9 cellular contexts compared by ENCODE assay signal in genomic region chr19:48815870-48816501, GRCh38. TPM values are rescaled to one million over a fixed set of nuclear protein-coding genes. Genes with fewer than 3 reads are reported as not detected.
DNase-seq lines count a peak whose midpoint lies in the region; ATAC-seq, FAIRE-seq and TF ChIP-seq lines count a peak whose summit lies in the region.
"Had no signal": no experiment of that assay in that cellular context is flagged by ENCODE, and none has a peak within 500 bp of the region (broad histone marks: within the 10 kb centered on the region; RNA-seq: fewer than 3 reads in every experiment).

No MANE protein-coding gene starts in this region.

- in situ Hi-C loops in GM13976 (cut with MboI; ENCODE audit: low sequenced_read_pairs, unreplicated experiment) (no loop called here), HepG2 (cut with HindIII; ENCODE audit: extremely low pct_ligation_motif_present, low pct_unique_long_range_greater_than_20kb) (no loop called here), GM23248 (cut with MboI) (no loop called here)

- DNase-seq in CD4-positive, alpha-beta T cell: no peak
- DNase-seq in GM13976 (ENCODE audit: low spot score): peak; percentile 62
- DNase-seq in HepG2 (ENCODE audit: low spot score): peak; percentile 86
- DNase-seq in erythroblast (lab: John Stamatoyannopoulos, UW): no peak
- no peak for DNase-seq in stimulated activated CD4-positive, alpha-beta T cell treated with anti-CD3 and anti-CD28 coated beads, Interleukin-12 subunit alpha, Interleukin-12 subunit beta, amount 100 ng/mL, for 4 hours
- DNase-seq in GM23248: no peak

- peaks cover 3% of the 10 kb centered on the region; the same call in 1 of the 2 replicates for H4K20me1 ChIP-seq in HepG2 (ENCODE audit: insufficient read depth, low read length)
- no peaks in the 10 kb centered on the region for H4K20me1 ChIP-seq in GM23248 (ENCODE audit: insufficient read depth)

- peak overlapping the region; percentile 59 for H3K4me3 Mint-ChIP-seq in CD4-positive, alpha-beta T cell
- H3K4me3 Mint-ChIP-seq in T-helper 1 cell treated with Interleukin-12 subunit alpha and Interleukin-12 subunit beta and Interleukin-4 antibody, amounts not matched to agents 30 μg/mL and 1 μg/mL, for 36 hours: peak overlapping the region; percentile 46

- FAIRE-seq in HepG2 (lab: Jason Lieb, UNC): peak; percentile 79

- peaks cover 16% of the 10 kb centered on the region for H3K4me1 Mint-ChIP-seq in CD4-positive, alpha-beta T cell (ENCODE audit: low read depth)
- H3K4me1 Mint-ChIP-seq in T-helper 1 cell treated with Interleukin-12 subunit alpha and Interleukin-12 subunit beta and Interleukin-4 antibody, amounts not matched to agents 30 μg/mL and 1 μg/mL, for 36 hours (ENCODE audit: low read depth): peaks cover 18% of the 10 kb centered on the region

- peak overlapping the region; percentile 38 for H3K27ac Mint-ChIP-seq in CD4-positive, alpha-beta T cell
- H3K27ac Mint-ChIP-seq in T-helper 1 cell treated with Interleukin-12 subunit alpha and Interleukin-12 subunit beta and Interleukin-4 antibody, amounts not matched to agents 30 μg/mL and 1 μg/mL, for 36 hours: peak overlapping the region; percentile 75

- TF ChIP-seq RAD21 in HepG2 (CRISPR knock-in tag; IDR thresholded peaks at IDR 0.05): no peak

- POLR2A ChIA-PET in CD4-positive, alpha-beta T cell (lab: Charles Lee): interaction anchor here (0.6 kb wide), 1 partner anchor 20 kb away, joined by 3 read pairs; no protein-coding TSS in a partner anchor
- POLR2A ChIA-PET in HepG2 (lab: Yijun Ruan, JAX): interaction anchor here (0.7 to 1.7 kb wide), 2 partner anchors 9 to 116 kb away, joined by 3 to 27 read pairs; no protein-coding TSS in a partner anchor

- H3K4me2 ChIP-seq in HepG2 (ENCODE audit: low read depth, low read length): peak overlapping the region; percentile 70
- no peak overlapping the region for H3K4me2 ChIP-seq in GM23248 (ENCODE audit: unreplicated experiment)

- CTCF ChIA-PET in CD4-positive, alpha-beta T cell (lab: Charles Lee): no interaction called here
- CTCF ChIA-PET in HepG2 (lab: Yijun Ruan, JAX; ENCODE audit: low intra/inter-chr PET ratio, low total read pairs): no interaction called here

- H3K27me3 Mint-ChIP-seq in CD4-positive, alpha-beta T cell: no peaks in the 10 kb centered on the region
- H3K27me3 Mint-ChIP-seq in T-helper 1 cell treated with Interleukin-12 subunit alpha and Interleukin-12 subunit beta and Interleukin-4 antibody, amounts not matched to agents 30 μg/mL and 1 μg/mL, for 36 hours (ENCODE audit: low read depth): no peaks in the 10 kb centered on the region

- H2AFZ ChIP-seq in HepG2 (ENCODE audit: low read length) (no peak overlapping the region), GM23248 (no peak overlapping the region)

- peaks cover 70% of the 10 kb centered on the region for H3K4me1 ChIP-seq in HepG2 (ENCODE audit: insufficient read depth, low read length)
- H3K4me1 ChIP-seq in GM23248 (ENCODE audit: insufficient read depth): 0 out of 2 replicates have a peak, but pooled peaks cover 3% of the 10 kb centered on the region

- H3K9me3 Mint-ChIP-seq in CD4-positive, alpha-beta T cell: no peaks in the 10 kb centered on the region
- H3K9me3 Mint-ChIP-seq in T-helper 1 cell treated with Interleukin-12 subunit alpha and Interleukin-12 subunit beta and Interleukin-4 antibody, amounts not matched to agents 30 μg/mL and 1 μg/mL, for 36 hours: no peaks in the 10 kb centered on the region

- no peak for TF ChIP-seq CTCF in CD4-positive, alpha-beta T cell (IDR thresholded peaks at IDR 0.05)
- TF ChIP-seq CTCF in GM13976 (IDR thresholded peaks at IDR 0.05; ENCODE audit: borderline replicate concordance, control extremely low read depth, extremely low read depth, insufficient read depth, missing control alignments) (no peak), HepG2 (CRISPR knock-in tag; IDR thresholded peaks at IDR 0.05) (peak; percentile 19)

- H3K4me3 ChIP-seq in HepG2 (replicated peaks in 1 of 3; ENCODE audit: insufficient read depth in 1 of 3, low read depth in 2 of 3, low read length in 3 of 3) (peak overlapping the region in 1 of 3 experiments; percentile 23; a peak in 1 of 6 replicates), GM23248 (no peak overlapping the region)
- H3K4me3 ChIP-seq: SK-N-MC had no signal

- no peaks in the 10 kb centered on the region for H3K9me3 ChIP-seq in CD4-positive, alpha-beta T cell (ENCODE audit: control insufficient read depth, low read length)
- H3K9me3 ChIP-seq in HepG2 (ENCODE audit: low read length): no peaks in the 10 kb centered on the region
- H3K9me3 ChIP-seq in GM23248 (ENCODE audit: low read depth): no peaks in the 10 kb centered on the region

- intact Hi-C loops in CD4-positive, alpha-beta T cell (cut with DNase I, micrococcal nuclease): no loop called here
- intact Hi-C loops in HepG2 (cut with micrococcal nuclease; ENCODE audit: unreplicated experiment): no loop called here

- no peak for TF ChIP-seq POLR2A in HepG2 (IDR thresholded peaks at IDR 0.05; ENCODE audit: insufficient read depth in 1 of 2, low read depth in 2 of 2, low read length in 2 of 2)
- no peak for TF ChIP-seq POLR2A in erythroblast (IDR thresholded peaks at IDR 0.05; ENCODE audit: low read length)

- TF ChIP-seq EP300 in HepG2 (IDR thresholded peaks at IDR 0.05; ENCODE audit: low read depth in 2 of 2, low read length in 2 of 2) (peak in 1 of 2 experiments; percentile 19; a peak in 1 of 4 replicates), HepG2 (CRISPR knock-in tag; IDR thresholded peaks at IDR 0.05; ENCODE audit: borderline replicate concordance) (no peak)

- H3K9ac ChIP-seq in HepG2 (ENCODE audit: insufficient read depth, low read depth, low read length) (peak overlapping the region; percentile 28; the same call in 1 of the 2 replicates), GM23248 (no peak overlapping the region)

- H3K36me3 ChIP-seq in HepG2 (replicated peaks in 1 of 2; ENCODE audit: control insufficient read depth in 1 of 2, insufficient read depth in 2 of 2, low read length in 2 of 2) (no peaks in the 10 kb centered on the region), GM23248 (ENCODE audit: low read depth) (no peaks in the 10 kb centered on the region)

- peak; percentile 70 for ATAC-seq in CD4-positive, alpha-beta T cell (ENCODE audit: poor library complexity)
- ATAC-seq in HepG2 (peak; percentile 69), HG03342 (IDR thresholded peaks at IDR 0.05; ENCODE audit: unreplicated experiment) (no peak)

- peak overlapping the region; percentile 41 for H3K27ac ChIP-seq in CD4-positive, alpha-beta T cell (ENCODE audit: low read depth, low read length)
- H3K27ac ChIP-seq in HepG2 (ENCODE audit: extremely low read length, insufficient read depth, low read length) (peak overlapping the region; percentile 54), GM23248 (no peak overlapping the region)
- H3K27ac ChIP-seq: SK-N-MC had no signal

- H3K36me3 Mint-ChIP-seq in CD4-positive, alpha-beta T cell (ENCODE audit: low read depth): peaks cover 4% of the 10 kb centered on the region
- H3K36me3 Mint-ChIP-seq in T-helper 1 cell treated with Interleukin-12 subunit alpha and Interleukin-12 subunit beta and Interleukin-4 antibody, amounts not matched to agents 30 μg/mL and 1 μg/mL, for 36 hours (ENCODE audit: low read depth): no peaks in the 10 kb centered on the region

- H3K9me2 ChIP-seq in GM23248 (ENCODE audit: insufficient read depth): no peaks in the 10 kb centered on the region

- H3F3A ChIP-seq in GM23248 (ENCODE audit: insufficient read depth): no peaks in the 10 kb centered on the region

- no peaks in the 10 kb centered on the region for H3K27me3 ChIP-seq in CD4-positive, alpha-beta T cell (ENCODE audit: control insufficient read depth, insufficient read depth, low read length)
- H3K27me3 ChIP-seq in HepG2 (ENCODE audit: control insufficient read depth in 1 of 2, insufficient read depth in 2 of 2, low read length in 2 of 2) (no peaks in the 10 kb centered on the region), GM23248 (replicated peaks; ENCODE audit: insufficient read depth) (no peaks in the 10 kb centered on the region)

- no peaks in the 10 kb centered on the region for H3K79me2 ChIP-seq in HepG2 (ENCODE audit: insufficient read depth, low read length)
- no peaks in the 10 kb centered on the region for H3K79me2 ChIP-seq in GM23248 (ENCODE audit: insufficient read depth)

- no TSS peak for BruUV-seq in HepG2 (replicated peaks; lab: Mats Ljungman, UMichigan)

- under 1% methylated on average over 14 of the region's 14 CpGs for WGBS in HepG2 (ENCODE audit: low lambda C conversion rate)
- WGBS in GM23248 (ENCODE audit: low coverage in 1 of 2, low lambda C conversion rate in 2 of 2, missing lambda C conversion rate in 2 of 2), 2 experiments: 52% methylated on average over 14 of the region's 14 CpGs

RNA-seq across cellular contexts. Expression of gene BCAT2, which starts 5.2 kb away (rescaled TPM):
- 10 to 100 TPM; 10.5 to 11.0 TPM for total RNA-seq in CD4-positive, alpha-beta T cell
- 2.3 and 2.5 TPM in 2 replicates for total RNA-seq in HepG2 (2016; rRNA removed; fragmentation: Illumina TruSeq; extraction: Trizol)
- total RNA-seq in HepG2 (2016; cell fraction: cytosol; rRNA removed; fragmentation: Illumina TruSeq; extraction: Trizol; ENCODE audit: low read depth): 3.4 and 4.0 TPM in 2 replicates
- total RNA-seq in HepG2 (2016; cell fraction: insoluble cytoplasmic fraction; rRNA removed; fragmentation: Illumina TruSeq; extraction: Trizol): 1.8 and 2.8 TPM in 2 replicates
- 4.9 and 6.9 TPM in 2 replicates for total RNA-seq in HepG2 (2016; cell fraction: membrane; rRNA removed; fragmentation: Illumina TruSeq; extraction: Trizol)
- 2.2 and 2.5 TPM in 2 replicates for total RNA-seq in HepG2 (2016; cell fraction: nucleus; rRNA removed; fragmentation: Illumina TruSeq; extraction: Trizol)
- 3.6 TPM in 2 replicates for polyA plus RNA-seq in HepG2 (2011; rRNA removed)
- polyA plus RNA-seq in HepG2 (2011; cell fraction: cytosol; rRNA removed): 2.4 and 3.8 TPM in 2 replicates
- polyA plus RNA-seq in HepG2 (2011; cell fraction: nucleus; rRNA removed): 4.8 and 5.7 TPM in 2 replicates
- 4.0 and 5.0 TPM in 2 replicates for polyA plus RNA-seq in HepG2 (2012)
- polyA plus RNA-seq in HepG2 (2016; cell fraction: cytosol; fragmentation: Illumina TruSeq; extraction: Trizol; ENCODE audit: low read depth): 4.8 and 6.1 TPM in 2 replicates
- 2.6 and 3.5 TPM in 2 replicates for polyA plus RNA-seq in HepG2 (2016; cell fraction: insoluble cytoplasmic fraction; fragmentation: Illumina TruSeq; extraction: Trizol; ENCODE audit: low read depth)
- 6.4 and 7.9 TPM in 2 replicates for polyA plus RNA-seq in HepG2 (2016; cell fraction: membrane; fragmentation: Illumina TruSeq; extraction: Trizol; ENCODE audit: low read depth)
- 2.4 and 5.2 TPM in 2 replicates for polyA plus RNA-seq in HepG2 (2016; cell fraction: nucleus; fragmentation: Illumina TruSeq; extraction: Trizol; ENCODE audit: insufficient read depth, low read depth)
- 4.1 and 65.2 TPM in 2 replicates for polyA minus RNA-seq in HepG2 (2011; rRNA and poly(A)+ RNA removed; ENCODE audit: low replicate concordance)
- polyA minus RNA-seq in HepG2 (2011; cell fraction: cytosol; rRNA and poly(A)+ RNA removed): 1.6 and 1.9 TPM in 2 replicates
- polyA minus RNA-seq in HepG2 (2011; cell fraction: nucleus; rRNA and poly(A)+ RNA removed): 1.6 and 2.3 TPM in 2 replicates
- 29.7 and 34.7 TPM in 2 replicates for total RNA-seq in GM23248 (2014; rRNA removed; shearing (Covaris generic))
- 48.5 and 51.2 TPM in 2 replicates for polyA plus RNA-seq in GM23248 (2016; fragmentation: Nextera tagmentation; extraction: Ambion mirVana)

RNA-seq across cellular contexts. Expression of gene HSD17B14, which starts 20.3 kb away (rescaled TPM):
- 1 to 10 TPM in 1 of 2 experiments, under 1 TPM in 1; 0.93 to 1.3 TPM for total RNA-seq in CD4-positive, alpha-beta T cell
- total RNA-seq in HepG2 (2016; rRNA removed; fragmentation: Illumina TruSeq; extraction: Trizol): 0.53 and 0.58 TPM in 2 replicates
- 0.44 TPM in 1 of 2 replicates, not detected in the other for total RNA-seq in HepG2 (2016; cell fraction: cytosol; rRNA removed; fragmentation: Illumina TruSeq; extraction: Trizol; ENCODE audit: low read depth)
- total RNA-seq in HepG2 (2016; cell fraction: insoluble cytoplasmic fraction; rRNA removed; fragmentation: Illumina TruSeq; extraction: Trizol): 0.64 and 0.97 TPM in 2 replicates
- 0.34 and 0.49 TPM in 2 replicates for total RNA-seq in HepG2 (2016; cell fraction: membrane; rRNA removed; fragmentation: Illumina TruSeq; extraction: Trizol)
- total RNA-seq in HepG2 (2016; cell fraction: nucleus; rRNA removed; fragmentation: Illumina TruSeq; extraction: Trizol): not detected in 2 replicates
- 1.2 and 1.8 TPM in 2 replicates for polyA plus RNA-seq in HepG2 (2011; rRNA removed)
- polyA plus RNA-seq in HepG2 (2011; cell fraction: cytosol; rRNA removed): 1.4 and 1.5 TPM in 2 replicates
- 3.6 and 4.3 TPM in 2 replicates for polyA plus RNA-seq in HepG2 (2011; cell fraction: nucleus; rRNA removed)
- 0.72 and 0.89 TPM in 2 replicates for polyA plus RNA-seq in HepG2 (2012)
- polyA plus RNA-seq in HepG2 (2016; cell fraction: cytosol; fragmentation: Illumina TruSeq; extraction: Trizol; ENCODE audit: low read depth): 0.35 and 0.58 TPM in 2 replicates
- 1.1 TPM in 2 replicates for polyA plus RNA-seq in HepG2 (2016; cell fraction: insoluble cytoplasmic fraction; fragmentation: Illumina TruSeq; extraction: Trizol; ENCODE audit: low read depth)
- polyA plus RNA-seq in HepG2 (2016; cell fraction: membrane; fragmentation: Illumina TruSeq; extraction: Trizol; ENCODE audit: low read depth): 0.64 and 0.69 TPM in 2 replicates
- polyA plus RNA-seq in HepG2 (2016; cell fraction: nucleus; fragmentation: Illumina TruSeq; extraction: Trizol; ENCODE audit: insufficient read depth, low read depth): 0.97 and 0.98 TPM in 2 replicates
- polyA minus RNA-seq in HepG2 (2011; rRNA and poly(A)+ RNA removed; ENCODE audit: low replicate concordance): 0.33 and 0.62 TPM in 2 replicates
- polyA minus RNA-seq in HepG2 (2011; cell fraction: cytosol; rRNA and poly(A)+ RNA removed): not detected in 2 replicates
- polyA minus RNA-seq in HepG2 (2011; cell fraction: nucleus; rRNA and poly(A)+ RNA removed): 0.77 and 2.0 TPM in 2 replicates
- 2.6 and 3.9 TPM in 2 replicates for total RNA-seq in GM23248 (2014; rRNA removed; shearing (Covaris generic))
- 3.7 and 4.4 TPM in 2 replicates for polyA plus RNA-seq in GM23248 (2016; fragmentation: Nextera tagmentation; extraction: Ambion mirVana)

RNA-seq across cellular contexts. Expression of gene PLEKHA4, which starts 52.4 kb away (rescaled TPM):
- total RNA-seq in CD4-positive, alpha-beta T cell: 1 to 10 TPM; 1.4 to 2.7 TPM
- 4.3 and 6.0 TPM in 2 replicates for total RNA-seq in HepG2 (2016; rRNA removed; fragmentation: Illumina TruSeq; extraction: Trizol)
- 3.7 and 5.1 TPM in 2 replicates for total RNA-seq in HepG2 (2016; cell fraction: cytosol; rRNA removed; fragmentation: Illumina TruSeq; extraction: Trizol; ENCODE audit: low read depth)
- total RNA-seq in HepG2 (2016; cell fraction: insoluble cytoplasmic fraction; rRNA removed; fragmentation: Illumina TruSeq; extraction: Trizol): 3.0 and 5.6 TPM in 2 replicates
- total RNA-seq in HepG2 (2016; cell fraction: membrane; rRNA removed; fragmentation: Illumina TruSeq; extraction: Trizol): 4.6 and 5.1 TPM in 2 replicates
- total RNA-seq in HepG2 (2016; cell fraction: nucleus; rRNA removed; fragmentation: Illumina TruSeq; extraction: Trizol): 5.1 and 5.4 TPM in 2 replicates
- 4.8 and 6.0 TPM in 2 replicates for polyA plus RNA-seq in HepG2 (2011; rRNA removed)
- polyA plus RNA-seq in HepG2 (2011; cell fraction: cytosol; rRNA removed): 2.3 and 4.7 TPM in 2 replicates
- 16.9 and 18.5 TPM in 2 replicates for polyA plus RNA-seq in HepG2 (2011; cell fraction: nucleus; rRNA removed)
- polyA plus RNA-seq in HepG2 (2012): 3.4 TPM in 2 replicates
- polyA plus RNA-seq in HepG2 (2016; cell fraction: cytosol; fragmentation: Illumina TruSeq; extraction: Trizol; ENCODE audit: low read depth): 1.3 and 2.3 TPM in 2 replicates
- polyA plus RNA-seq in HepG2 (2016; cell fraction: insoluble cytoplasmic fraction; fragmentation: Illumina TruSeq; extraction: Trizol; ENCODE audit: low read depth): 5.4 and 7.3 TPM in 2 replicates
- 3.8 and 5.1 TPM in 2 replicates for polyA plus RNA-seq in HepG2 (2016; cell fraction: membrane; fragmentation: Illumina TruSeq; extraction: Trizol; ENCODE audit: low read depth)
- 11.7 and 12.4 TPM in 2 replicates for polyA plus RNA-seq in HepG2 (2016; cell fraction: nucleus; fragmentation: Illumina TruSeq; extraction: Trizol; ENCODE audit: insufficient read depth, low read depth)
- polyA minus RNA-seq in HepG2 (2011; rRNA and poly(A)+ RNA removed; ENCODE audit: low replicate concordance): 0.70 and 1.2 TPM in 2 replicates
- 3.6 TPM in 2 replicates for polyA minus RNA-seq in HepG2 (2011; cell fraction: cytosol; rRNA and poly(A)+ RNA removed)
- 1.7 and 3.1 TPM in 2 replicates for polyA minus RNA-seq in HepG2 (2011; cell fraction: nucleus; rRNA and poly(A)+ RNA removed)
- 12.3 and 14.2 TPM in 2 replicates for total RNA-seq in GM23248 (2014; rRNA removed; shearing (Covaris generic))
- polyA plus RNA-seq in GM23248 (2016; fragmentation: Nextera tagmentation; extraction: Ambion mirVana): 16.6 and 19.4 TPM in 2 replicates

RNA-seq across cellular contexts. Expression of gene PPP1R15A, which starts 56.2 kb away (rescaled TPM):
- 100 to 1,000 TPM; 569 to 584 TPM for total RNA-seq in CD4-positive, alpha-beta T cell
- 7.8 and 18.5 TPM in 2 replicates for total RNA-seq in HepG2 (2016; rRNA removed; fragmentation: Illumina TruSeq; extraction: Trizol)
- 7.7 and 7.9 TPM in 2 replicates for total RNA-seq in HepG2 (2016; cell fraction: cytosol; rRNA removed; fragmentation: Illumina TruSeq; extraction: Trizol; ENCODE audit: low read depth)
- 6.4 and 19.6 TPM in 2 replicates for total RNA-seq in HepG2 (2016; cell fraction: insoluble cytoplasmic fraction; rRNA removed; fragmentation: Illumina TruSeq; extraction: Trizol)
- 5.7 and 6.5 TPM in 2 replicates for total RNA-seq in HepG2 (2016; cell fraction: membrane; rRNA removed; fragmentation: Illumina TruSeq; extraction: Trizol)
- total RNA-seq in HepG2 (2016; cell fraction: nucleus; rRNA removed; fragmentation: Illumina TruSeq; extraction: Trizol): 25.9 and 29.7 TPM in 2 replicates
- polyA plus RNA-seq in HepG2 (2011; rRNA removed) (15.2 and 15.6 TPM in 2 replicates), GM23248 (2016; fragmentation: Nextera tagmentation; extraction: Ambion mirVana) (78.9 and 83.0 TPM in 2 replicates)
- 10.5 and 12.8 TPM in 2 replicates for polyA plus RNA-seq in HepG2 (2011; cell fraction: cytosol; rRNA removed)
- 28.4 and 34.0 TPM in 2 replicates for polyA plus RNA-seq in HepG2 (2011; cell fraction: nucleus; rRNA removed)
- 12.6 and 18.1 TPM in 2 replicates for polyA plus RNA-seq in HepG2 (2012)
- polyA plus RNA-seq in HepG2 (2016; cell fraction: cytosol; fragmentation: Illumina TruSeq; extraction: Trizol; ENCODE audit: low read depth): 2.1 and 2.4 TPM in 2 replicates
- polyA plus RNA-seq in HepG2 (2016; cell fraction: insoluble cytoplasmic fraction; fragmentation: Illumina TruSeq; extraction: Trizol; ENCODE audit: low read depth): 8.2 and 10.1 TPM in 2 replicates
- polyA plus RNA-seq in HepG2 (2016; cell fraction: membrane; fragmentation: Illumina TruSeq; extraction: Trizol; ENCODE audit: low read depth): 3.9 and 4.1 TPM in 2 replicates
- 36.9 and 39.2 TPM in 2 replicates for polyA plus RNA-seq in HepG2 (2016; cell fraction: nucleus; fragmentation: Illumina TruSeq; extraction: Trizol; ENCODE audit: insufficient read depth, low read depth)
- polyA minus RNA-seq in HepG2 (2011; rRNA and poly(A)+ RNA removed; ENCODE audit: low replicate concordance): 12.5 and 17.7 TPM in 2 replicates
- 9.8 and 12.8 TPM in 2 replicates for polyA minus RNA-seq in HepG2 (2011; cell fraction: cytosol; rRNA and poly(A)+ RNA removed)
- 34.6 and 36.1 TPM in 2 replicates for polyA minus RNA-seq in HepG2 (2011; cell fraction: nucleus; rRNA and poly(A)+ RNA removed)
- 63.8 and 71.3 TPM in 2 replicates for total RNA-seq in GM23248 (2014; rRNA removed; shearing (Covaris generic))

Comparison
In these comparisons a context has a peak if more than half of its experiments do, and no peak if none do; other contexts are left out.
1. DNase-seq: peak in GM13976 (single experiment) and HepG2 (single experiment); none in CD4-positive, alpha-beta T cell (0 of 10), erythroblast (0 of 2), stimulated activated CD4-positive, alpha-beta T cell treated with anti-CD3 and anti-CD28 coated beads, Interleukin-12 subunit alpha, Interleukin-12 subunit beta, amount 100 ng/mL, for 4 hours (single experiment) and GM23248 (single experiment).